15 cellular contexts compared by ENCODE assay signal in genomic region chr14:36194645-36195044, GRCh38. TPM values are rescaled to one million over a fixed set of nuclear protein-coding genes. Genes with fewer than 3 reads are reported as not detected.
"Had no signal": no experiment of that assay in that cellular context is flagged by ENCODE, and none has a peak within 500 bp of the region (broad histone marks: within the 10 kb centered on the region; RNA-seq: fewer than 3 reads in every experiment).

No MANE protein-coding gene starts in this region.

- H3K36me3 ChIP-seq: cardiac muscle cell, esophagus muscularis mucosa, stomach, thoracic aorta had no signal

- H3K4me3 ChIP-seq: cardiac muscle cell, esophagus muscularis mucosa, stomach, thoracic aorta had no signal

- H3K9me3 ChIP-seq: esophagus muscularis mucosa, stomach, thoracic aorta had no signal

- H3K4me1 Mint-ChIP-seq: neural crest cell had no signal

- H3K36me3 Mint-ChIP-seq: WTC11 had no signal

- DNase-seq: activated CD4-positive, alpha-beta T cell treated with anti-CD3 and anti-CD28 coated beads for 48 hours; activated naive CD4-positive, alpha-beta T cell treated with Interleukin-2 at 50 U/mL for 16 hours; hypothalamus; kidney glomerular epithelial cell; mesendoderm; stimulated activated CD4-positive, alpha-beta T cell treated with anti-CD3 and anti-CD28 coated beads, Interleukin-4, amount 100 ng/mL, for 24 hours; stomach had no signal

- H3K4me1 ChIP-seq: esophagus muscularis mucosa, stomach had no signal

- H3K27me3 ChIP-seq: cardiac muscle cell, stomach had no signal

- ATAC-seq: WTC11 had no signal

- H3K9me3 Mint-ChIP-seq: neural crest cell, WTC11 had no signal

- H3K27ac Mint-ChIP-seq: WTC11 had no signal

- H3K4me3 Mint-ChIP-seq: neural crest cell, WTC11 had no signal

- H3K27ac ChIP-seq: cardiac muscle cell, esophagus muscularis mucosa, stomach, thoracic aorta had no signal

RNA-seq across cellular contexts. Expression of gene PTCSC3, which starts 18.1 kb away (rescaled TPM):
- total RNA-seq: cardiac muscle cell, esophagus muscularis mucosa, fibroblast of villous mesenchyme, liver, neural crest cell, osteocyte, stomach, thoracic aorta, WTC11 had no signal
